8 cellular contexts compared by ENCODE assay signal in genomic region chr15:88467073-88467934, GRCh38. TPM values are rescaled to one million over a fixed set of nuclear protein-coding genes. Genes with fewer than 3 reads are reported as not detected.
DNase-seq lines count a peak whose midpoint lies in the region; ATAC-seq and TF ChIP-seq lines count a peak whose summit lies in the region.

Gene MRPL46 (minus strand): TSS chr15:88467388. CDS start chr15:88467377, 11 bp downstream.
Gene MRPS11 (plus strand): TSS chr15:88467708. CDS start chr15:88467718, 10 bp downstream.

- TF ChIP-seq POLR2A in GM10847 (IDR thresholded peaks at IDR 0.05; ENCODE audit: extremely low read depth, insufficient read length): peak; percentile 46

- H3K27me3 ChIP-seq in thoracic aorta (replicated peaks; ENCODE audit: insufficient read depth): no peaks in the 10 kb centered on the region

- H3K36me3 Mint-ChIP-seq in activated naive CD8-positive, alpha-beta T cell: peaks cover 6% of the 10 kb centered on the region
- H3K36me3 Mint-ChIP-seq in glutamatergic neuron (ENCODE audit: unreplicated experiment) (no peaks in the 10 kb centered on the region), osteocyte (ENCODE audit: unreplicated experiment) (peaks cover 7% of the 10 kb centered on the region)

- no peak for TF ChIP-seq CTCF in glutamatergic neuron (IDR thresholded peaks at IDR 0.05; ENCODE audit: partially characterized antibody, unreplicated experiment)
- no peak for TF ChIP-seq CTCF in osteocyte (IDR thresholded peaks at IDR 0.05)
- no peak for TF ChIP-seq CTCF in thoracic aorta (IDR thresholded peaks at IDR 0.05)

- peak within 1 kb of the TSS; percentile 66 to 88 for H3K27ac ChIP-seq in thoracic aorta

- no peaks in the 10 kb centered on the region for H3K27me3 Mint-ChIP-seq in activated naive CD8-positive, alpha-beta T cell
- H3K27me3 Mint-ChIP-seq in glutamatergic neuron (ENCODE audit: unreplicated experiment) (peaks cover 5% of the 10 kb centered on the region), osteocyte (ENCODE audit: unreplicated experiment) (no peaks in the 10 kb centered on the region)

- peak within 1 kb of the TSS; percentile 79 for H3K4me3 ChIP-seq in thoracic aorta

- peaks cover 34% of the 10 kb centered on the region for H3K4me1 Mint-ChIP-seq in activated naive CD8-positive, alpha-beta T cell (ENCODE audit: low read depth)
- peaks cover 14% of the 10 kb centered on the region for H3K4me1 Mint-ChIP-seq in glutamatergic neuron (ENCODE audit: low read depth, unreplicated experiment)
- H3K4me1 Mint-ChIP-seq in osteocyte (ENCODE audit: unreplicated experiment): peaks cover 25% of the 10 kb centered on the region

- peak; percentile 90 for DNase-seq in NCI-H1092 treated with DMSO at 0.1 percent for 48 hours (lab: John Stamatoyannopoulos, UW)
- peak; percentile 89 for DNase-seq in SKM-1 treated with dmso at 0.1 percent for 144 hours (lab: John Stamatoyannopoulos, UW; ENCODE audit: unreplicated experiment)
- DNase-seq in glutamatergic neuron: peak; percentile 94
- peak; percentile 95 for DNase-seq in osteocyte (ENCODE audit: extremely low spot score, unreplicated experiment)
- peak; percentile 51 for DNase-seq in thoracic aorta (ENCODE audit: low spot score)

- ATAC-seq in HG02623 (IDR thresholded peaks at IDR 0.05; ENCODE audit: unreplicated experiment): peak; percentile 74
- peak; percentile 97 for ATAC-seq in thoracic aorta (ENCODE audit: insufficient number of reproducible peaks, low FRiP score, low read depth)

- H3K9me3 Mint-ChIP-seq in activated naive CD8-positive, alpha-beta T cell (ENCODE audit: low read depth): no peaks in the 10 kb centered on the region
- peaks cover 11% of the 10 kb centered on the region for H3K9me3 Mint-ChIP-seq in glutamatergic neuron (ENCODE audit: unreplicated experiment)
- no peaks in the 10 kb centered on the region for H3K9me3 Mint-ChIP-seq in osteocyte (ENCODE audit: unreplicated experiment)

- H3K27ac Mint-ChIP-seq in activated naive CD8-positive, alpha-beta T cell: peak within 1 kb of the TSS; percentile 99
- H3K27ac Mint-ChIP-seq in glutamatergic neuron (ENCODE audit: unreplicated experiment): peak within 1 kb of the TSS; percentile 98
- peak within 1 kb of the TSS; percentile 99 for H3K27ac Mint-ChIP-seq in osteocyte (ENCODE audit: unreplicated experiment)

- peaks cover 12 to 22% of the 10 kb centered on the region in 2 donors for H3K4me1 ChIP-seq in thoracic aorta (ENCODE audit: control insufficient read depth in 1 of 2, low read depth in 2 of 2)

- H3K36me3 ChIP-seq in thoracic aorta: peaks cover 8% of the 10 kb centered on the region

- peak within 1 kb of the TSS; percentile 96 for H3K4me3 Mint-ChIP-seq in activated naive CD8-positive, alpha-beta T cell
- H3K4me3 Mint-ChIP-seq in glutamatergic neuron (ENCODE audit: unreplicated experiment) (peak within 1 kb of the TSS; percentile 97), osteocyte (ENCODE audit: unreplicated experiment) (peak within 1 kb of the TSS; percentile 92)

- no peaks in the 10 kb centered on the region for H3K9me3 ChIP-seq in thoracic aorta

RNA-seq across cellular contexts. Expression of gene MRPL46, which starts in this region (rescaled TPM):
- total RNA-seq in glutamatergic neuron (ENCODE audit: unreplicated experiment): 19.3 TPM
- total RNA-seq in osteocyte: 17.0 and 20.4 TPM in 2 replicates
- total RNA-seq in thoracic aorta: 10 to 100 TPM in 1 of 2 donors, 1 to 10 TPM in 1; 3.9 to 13.5 TPM

RNA-seq across cellular contexts. Expression of gene MRPS11, which starts in this region (rescaled TPM):
- 58.9 TPM for total RNA-seq in glutamatergic neuron (ENCODE audit: unreplicated experiment)
- 41.9 and 51.0 TPM in 2 replicates for total RNA-seq in osteocyte
- total RNA-seq in thoracic aorta: 10 to 100 TPM in 1 of 2 donors, 1 to 10 TPM in 1; 8.5 to 37.9 TPM

Comparison
In these comparisons a context has a peak if more than half of its experiments do, and no peak if none do; other contexts are left out.
1. Peak in every context shown above with its lines: DNase-seq, ATAC-seq, H3K4me3 ChIP-seq and H3K27ac ChIP-seq.